In the genomic region with DNA sequence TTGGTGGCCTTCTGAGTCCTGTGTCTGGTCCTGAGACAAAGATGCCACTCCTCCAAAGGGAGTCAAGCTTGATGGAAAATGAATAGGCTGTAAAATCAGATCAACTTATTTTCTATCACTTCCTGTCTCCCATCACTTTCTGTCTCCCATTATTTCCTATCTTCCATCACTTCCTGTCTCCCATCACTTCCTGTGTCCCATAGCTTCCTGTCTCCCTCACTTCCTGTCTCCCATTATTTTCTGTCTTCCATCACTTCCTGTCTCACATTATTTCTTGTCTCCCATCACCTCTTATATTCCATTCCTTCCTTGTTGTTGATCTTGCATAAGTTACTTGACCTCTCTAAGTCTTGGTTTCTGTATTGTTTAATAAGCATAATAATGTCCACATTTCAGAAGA, we compare ENCODE assay signal across 16 cellular contexts.
DNase-seq lines count a peak whose midpoint lies in the region; ATAC-seq and TF ChIP-seq lines count a peak whose summit lies in the region.
"Had no signal": no experiment of that assay in that cellular context is flagged by ENCODE, and none has a peak within 500 bp of the region (broad histone marks: within the 10 kb centered on the region; RNA-seq: fewer than 3 reads in every experiment).

No MANE protein-coding gene starts in this region.

- no peak overlapping the region for H2AFZ ChIP-seq in SK-N-SH (ENCODE audit: low read depth)
- no peak overlapping the region for H2AFZ ChIP-seq in HCT116 (ENCODE audit: low read depth, low read length, poor library complexity, severe bottlenecking)
- peak overlapping the region; percentile 70 for H2AFZ ChIP-seq in neuronal stem cell (ENCODE audit: low read length)
- H2AFZ ChIP-seq: GM23248 had no signal

- H3K36me3 ChIP-seq in SK-N-SH (replicated peaks in 1 of 2; ENCODE audit: control insufficient read depth in 1 of 2, insufficient read depth in 2 of 2, low read length in 1 of 2): no peaks in the 10 kb centered on the region
- no peaks in the 10 kb centered on the region for H3K36me3 ChIP-seq in HCT116 (ENCODE audit: control insufficient read depth in 1 of 2, insufficient read depth in 2 of 2, low read length in 2 of 2)
- no peaks in the 10 kb centered on the region for H3K36me3 ChIP-seq in neuronal stem cell (replicated peaks in 1 of 2; ENCODE audit: control insufficient read depth in 2 of 2, insufficient read depth in 2 of 2, low read length in 2 of 2)
- H3K36me3 ChIP-seq: BE2C had no signal

- H2BK5ac ChIP-seq in neuronal stem cell (ENCODE audit: low read length): no peak overlapping the region

- H3K18ac ChIP-seq in neuronal stem cell (ENCODE audit: low read length): no peak overlapping the region

- H2BK120ac ChIP-seq in neuronal stem cell (ENCODE audit: low read depth, low read length): no peak overlapping the region

- POLR2A ChIA-PET in SK-N-SH (lab: Yijun Ruan, JAX) (no interaction called here), HCT116 (lab: Charles Lee) (no interaction called here)

- no peak for TF ChIP-seq EP300 in SK-N-SH (IDR thresholded peaks at IDR 0.05; ENCODE audit: borderline replicate concordance in 1 of 2, low read depth in 1 of 2, low read length in 1 of 2)

- no peaks in the 10 kb centered on the region for H3K27me3 ChIP-seq in SK-N-SH (ENCODE audit: insufficient read depth)
- H3K27me3 ChIP-seq in HCT116 (ENCODE audit: insufficient read depth, low read length): no peaks in the 10 kb centered on the region
- no peaks in the 10 kb centered on the region for H3K27me3 ChIP-seq in neuronal stem cell (ENCODE audit: control insufficient read depth in 3 of 3, insufficient read depth in 3 of 3, low read depth in 1 of 3, low read length in 3 of 3)
- H3K27me3 ChIP-seq: BE2C had no signal

- RAD21 ChIA-PET in HCT116 (lab: Charles Lee; ENCODE audit: low non-redundant PET in 1 of 2, low total read pairs in 2 of 2, uncharacterized antibody in 2 of 2, unreplicated experiment in 2 of 2): no interaction called here

- CTCF ChIA-PET in SK-N-SH (lab: Yijun Ruan, JAX): interaction anchor here (1.4 to 1.6 kb wide), 2 partner anchors 11 to 58 kb away, joined by 4 read pairs; no protein-coding TSS in a partner anchor
- CTCF ChIA-PET in HCT116 (lab: Charles Lee): no interaction called here

- no peaks in the 10 kb centered on the region for H3K4me1 ChIP-seq in SK-N-SH (ENCODE audit: control insufficient read depth in 1 of 2, insufficient read depth in 2 of 2, low read depth in 1 of 2, low read length in 1 of 2)
- H3K4me1 ChIP-seq in HCT116 (ENCODE audit: control insufficient read depth in 1 of 2, insufficient read depth in 2 of 2, low read length in 2 of 2): no peaks in the 10 kb centered on the region
- peaks cover 0 to 8% of the 10 kb centered on the region in 2 donors for H3K4me1 ChIP-seq in neuronal stem cell (ENCODE audit: control insufficient read depth in 2 of 2, insufficient read depth in 1 of 2, low read depth in 1 of 2, low read length in 2 of 2)
- H3K4me1 ChIP-seq: BE2C had no signal

- H3K9me3 ChIP-seq in SK-N-SH: no peaks in the 10 kb centered on the region
- H3K9me3 ChIP-seq in HCT116 (ENCODE audit: control insufficient read depth in 1 of 2, insufficient read depth in 1 of 2, low read depth in 1 of 2, low read length in 2 of 2): no peaks in the 10 kb centered on the region
- peaks cover 0 to 2% of the 10 kb centered on the region in 2 donors for H3K9me3 ChIP-seq in neuronal stem cell (replicated peaks in 1 of 2; ENCODE audit: control insufficient read depth in 2 of 2, insufficient read depth in 1 of 2, low read depth in 1 of 2, low read length in 2 of 2)
- H3K9me3 ChIP-seq: BE2C had no signal

- H3K27ac ChIP-seq in SK-N-SH (ENCODE audit: low read depth in 2 of 2, low read length in 1 of 2) (no peak overlapping the region), HCT116 (ENCODE audit: low read depth, low read length) (peak overlapping the region; percentile 2; the same call in 1 of the 2 replicates), neuronal stem cell (replicated peaks; ENCODE audit: low read length) (no peak overlapping the region)
- H3K27ac ChIP-seq: C4-2B, GM23248 had no signal

- TF ChIP-seq CTCF in SK-N-SH (IDR thresholded peaks at IDR 0.05): no peak
- TF ChIP-seq CTCF in HCT116 (IDR thresholded peaks at IDR 0.05 in 2 of 3, conservative IDR thresholded peaks at IDR 0.05 in 1 of 3; ENCODE audit: borderline replicate concordance in 1 of 3, insufficient read depth in 1 of 3, low read depth in 2 of 3, low read length in 2 of 3): no peak

- DNase-seq in SK-N-SH (no peak), HCT116 (ENCODE audit: low read depth, low spot score) (peak; percentile 10), RKO (ENCODE audit: low spot score) (peak; percentile 56), neuronal stem cell (ENCODE audit: low spot score) (no peak), NK-92 (lab: John Stamatoyannopoulos, UW; ENCODE audit: unreplicated experiment) (no peak)
- DNase-seq: BE2C; CD8-positive, alpha-beta T cell; COR-L47; DMS53; GM23248; H9; HFFc6; Karpas-422 had no signal

- BruUV-seq in HCT116 (replicated peaks; lab: Mats Ljungman, UMichigan): no TSS peak

- no peak overlapping the region for H3K4me3 ChIP-seq in SK-N-SH (ENCODE audit: low read depth in 2 of 2, low read length in 1 of 2)
- peak overlapping the region in 1 of 2 experiments; percentile 5; a peak in 1 of 4 replicates for H3K4me3 ChIP-seq in HCT116 (replicated peaks in 1 of 2; ENCODE audit: low read depth in 1 of 2, low read length in 2 of 2)
- no peak overlapping the region for H3K4me3 ChIP-seq in neuronal stem cell (ENCODE audit: low read length in 2 of 2)
- H3K4me3 ChIP-seq: GM23248 had no signal

- H3K4me2 ChIP-seq in SK-N-SH: no peak overlapping the region
- peak overlapping the region; percentile 26; the same call in 1 of the 2 replicates for H3K4me2 ChIP-seq in HCT116 (ENCODE audit: low read length)
- no peak overlapping the region for H3K4me2 ChIP-seq in neuronal stem cell (ENCODE audit: insufficient read depth, low read length, poor library complexity, severe bottlenecking)

- no peak overlapping the region for H2BK15ac ChIP-seq in neuronal stem cell (ENCODE audit: low read length)

- no peak overlapping the region for H4K91ac ChIP-seq in neuronal stem cell (ENCODE audit: low read depth, low read length, poor library complexity)

- no peak for TF ChIP-seq RAD21 in SK-N-SH (IDR thresholded peaks at IDR 0.05; ENCODE audit: low read length)
- TF ChIP-seq RAD21 in HCT116 (IDR thresholded peaks at IDR 0.05; ENCODE audit: low read depth): no peak

- intact Hi-C loops in HCT116 (cut with micrococcal nuclease): no loop called here

- no peaks in the 10 kb centered on the region for H4K20me1 ChIP-seq in SK-N-SH (ENCODE audit: insufficient read depth)
- no peaks in the 10 kb centered on the region for H4K20me1 ChIP-seq in HCT116 (ENCODE audit: insufficient read depth)

- H2BK12ac ChIP-seq in neuronal stem cell (ENCODE audit: low read length): no peak overlapping the region

- no peak for ATAC-seq in SK-N-SH treated with all-trans-retinoic acid at 6 μM for 48 hours
- no peak for ATAC-seq in HCT116
- no peak for ATAC-seq in HG03025 (IDR thresholded peaks at IDR 0.05; ENCODE audit: low FRiP score, unreplicated experiment)
- ATAC-seq: CD8-positive, alpha-beta T cell had no signal

- no peak overlapping the region for H3K14ac ChIP-seq in neuronal stem cell (ENCODE audit: low read length)

- no peaks in the 10 kb centered on the region for H3K79me1 ChIP-seq in neuronal stem cell (ENCODE audit: low read depth, low read length)

- H3K9ac ChIP-seq in SK-N-SH (no peak overlapping the region), HCT116 (ENCODE audit: low read length) (no peak overlapping the region), neuronal stem cell (ENCODE audit: low read depth, low read length, poor library complexity) (no peak overlapping the region)
- H3K9ac ChIP-seq: GM23248 had no signal

- no peaks in the 10 kb centered on the region for H3F3A ChIP-seq in SK-N-SH (replicated peaks; ENCODE audit: insufficient read depth)

- no peak overlapping the region for H3K4ac ChIP-seq in neuronal stem cell (ENCODE audit: low read length)

- no peak for TF ChIP-seq POLR2A in HCT116 (IDR thresholded peaks at IDR 0.05; ENCODE audit: borderline replicate concordance, extremely low read depth, insufficient read depth, insufficient read length)

- H3K9me2 ChIP-seq in SK-N-SH (no peaks in the 10 kb centered on the region), HCT116 (ENCODE audit: insufficient read depth) (no peaks in the 10 kb centered on the region)

- H2AK5ac ChIP-seq in neuronal stem cell (ENCODE audit: low read depth, low read length): no peak overlapping the region

- no peak overlapping the region for H3K23ac ChIP-seq in neuronal stem cell (ENCODE audit: low read depth, low read length, poor library complexity)

- no peaks in the 10 kb centered on the region for H3K79me2 ChIP-seq in SK-N-SH (ENCODE audit: insufficient read depth)
- no peaks in the 10 kb centered on the region for H3K79me2 ChIP-seq in HCT116 (ENCODE audit: insufficient read depth, low read length)

- no peak overlapping the region for H4K8ac ChIP-seq in neuronal stem cell (ENCODE audit: low read depth, low read length)

TF ChIP-seq in SK-N-SH, 30 proteins besides CTCF, POLR2A, EP300 and RAD21:
- TF ChIP-seq FOXJ3 (CRISPR knock-in tag; IDR thresholded peaks at IDR 0.05) (no peak), GABPA (IDR thresholded peaks at IDR 0.05; ENCODE audit: low read depth) (peak; percentile 29; the same call in 1 of the 2 replicates)

TF ChIP-seq in SK-N-SH treated with all-trans-retinoic acid at 6 μM for 48 hours, 23 proteins besides CTCF, POLR2A, EP300 and RAD21 (continues in another document):
- TF ChIP-seq TCF4 (CRISPR knock-in tag; IDR thresholded peaks at IDR 0.05; ENCODE audit: borderline replicate concordance): no peak
- no peak for TF ChIP-seq ZNF70 (CRISPR knock-in tag; IDR thresholded peaks at IDR 0.05)

TF ChIP-seq in HCT116, 20 proteins besides CTCF, POLR2A, EP300 and RAD21 (continues in another document):
- TF ChIP-seq CBX3 (IDR thresholded peaks at IDR 0.05; ENCODE audit: low read depth): peak; percentile 60; the same call in 1 of the 2 replicates

Comparison
In these comparisons a context has a peak if more than half of its experiments do, and no peak if none do; other contexts are left out.
1. DNase-seq: peak in HCT116 (single experiment) and RKO (single experiment); none in SK-N-SH (single experiment), neuronal stem cell (single experiment) and NK-92 (single experiment).